2 cellular contexts compared by ENCODE assay signal in genomic region chr5:72092074-72092473, GRCh38.
TF ChIP-seq lines count a peak whose summit lies in the region.

No MANE protein-coding gene starts in this region.

TF ChIP-seq in HepG2, 621 proteins besides CTCF, POLR2A, EP300 and RAD21:
- TF ChIP-seq MAFK (conservative IDR thresholded peaks at IDR 0.05 in 1 of 2, IDR thresholded peaks at IDR 0.05 in 1 of 2; ENCODE audit: low read length in 2 of 2) (peak; percentile 41 to 51; a peak in 2 of 4 replicates), ZNF792 (CRISPR knock-in tag; IDR thresholded peaks at IDR 0.05) (no peak), DDIT3 (CRISPR knock-in tag; IDR thresholded peaks at IDR 0.05) (no peak), MAFF (IDR thresholded peaks at IDR 0.05; ENCODE audit: low read depth, low read length) (0 out of 2 replicates have a peak, but pooled peaks have one; percentile 18), TEAD3 (CRISPR knock-in tag; optimal IDR thresholded peaks at IDR 0.05; ENCODE audit: borderline replicate concordance) (no peak)

TF ChIP-seq in IMR-90, 13 proteins besides CTCF, POLR2A, EP300 and RAD21:
- 0 out of 2 replicates have a peak, but pooled peaks have one; percentile 33 for TF ChIP-seq MAFK (IDR thresholded peaks at IDR 0.05; ENCODE audit: low read depth, low read length)
- no peak for TF ChIP-seq CHD1 (IDR thresholded peaks at IDR 0.05; ENCODE audit: low read depth, low read length)
